17 cellular contexts compared by ENCODE assay signal in the genomic region with DNA sequence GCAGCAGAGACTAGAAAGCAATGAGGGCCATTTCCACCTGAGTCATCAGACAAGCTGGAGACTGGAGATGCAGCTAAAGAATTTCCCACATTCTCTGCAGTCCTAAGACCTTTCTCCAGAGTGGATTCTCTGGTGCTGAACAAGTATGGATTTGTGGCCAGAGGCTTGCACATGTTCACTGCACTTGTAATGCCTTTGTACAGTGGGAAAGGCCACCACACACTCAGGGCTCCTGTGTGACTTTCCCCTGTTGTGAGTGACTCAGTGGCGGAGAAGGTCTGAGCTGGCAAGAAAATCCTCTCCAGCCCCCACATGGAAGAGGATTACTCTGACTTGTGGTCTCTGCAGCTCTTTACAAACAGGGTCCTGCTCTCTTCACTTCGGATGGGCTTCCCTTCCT.
"Had no signal": no experiment of that assay in that cellular context is flagged by ENCODE, and none has a peak within 500 bp of the region (broad histone marks: within the 10 kb centered on the region; RNA-seq: fewer than 3 reads in every experiment).

No MANE protein-coding gene starts in this region.

- H3K9me3 ChIP-seq: prostate gland, thyroid gland had no signal

- DNase-seq: activated CD4-positive, alpha-beta T cell treated with anti-CD3 and anti-CD28 coated beads, Interleukin-2, amount 50 U/mL, for 1 hour; activated CD8-positive, alpha-beta memory T cell treated with anti-CD3 and anti-CD28 coated beads for 24 hours; activated naive CD8-positive, alpha-beta T cell treated with anti-CD3 and anti-CD28 coated beads for 36 hours; dorsolateral prefrontal cortex; endodermal cell; erythroblast; hippocampal formation; kidney; left ventricle myocardium inferior; occipital lobe; stimulated activated CD4-positive, alpha-beta T cell treated with anti-CD3 and anti-CD28 coated beads, Interleukin-12 subunit alpha, Interleukin-12 subunit beta, amount 100 ng/mL, for 4 hours; T-cell; T-helper 9 cell; thyroid gland had no signal

- H3K4me3 ChIP-seq: dorsolateral prefrontal cortex, left ventricle myocardium inferior, prostate gland, thyroid gland had no signal

- H3K4me1 ChIP-seq: left ventricle myocardium inferior, prostate gland, thyroid gland had no signal

- ATAC-seq: activated CD4-positive, CD25-positive, alpha-beta regulatory T cell treated with anti-CD3 and anti-CD28 coated beads, Interleukin-2, amount 50 U/mL, for 24 hours; sciatic nerve; T-cell had no signal

- H3K27ac ChIP-seq: dorsolateral prefrontal cortex, left ventricle myocardium inferior, prostate gland, thyroid gland had no signal

- H3K36me3 ChIP-seq: left ventricle myocardium inferior, prostate gland, thyroid gland had no signal

- H3K27me3 ChIP-seq: dorsolateral prefrontal cortex, thyroid gland had no signal
